Comparison of ENCODE assay signal across 16 cellular contexts in genomic region chr2:235010117-235010729, GRCh38.
"Had no signal": no experiment of that assay in that cellular context is flagged by ENCODE, and none has a peak within 500 bp of the region (broad histone marks: within the 10 kb centered on the region; RNA-seq: fewer than 3 reads in every experiment).

No MANE protein-coding gene starts in this region.

- H3K36me3 Mint-ChIP-seq: stimulated activated effector memory CD8-positive, alpha-beta T cell treated with anti-CD3 and anti-CD28 coated beads, Interleukin-12 subunit alpha, Interleukin-12 subunit beta, amount 100 ng/mL, for 72 hours had no signal

- H3K4me1 Mint-ChIP-seq: activated B cell treated with CpG ODN at 0.5 μM for 24 hours; stimulated activated effector memory CD8-positive, alpha-beta T cell treated with anti-CD3 and anti-CD28 coated beads, Interleukin-12 subunit alpha, Interleukin-12 subunit beta, amount 100 ng/mL, for 72 hours had no signal

- H3K4me3 Mint-ChIP-seq: activated B cell treated with CpG ODN at 0.5 μM for 24 hours; activated CD8-positive, alpha-beta T cell treated with anti-CD3 and anti-CD28 coated beads for 36 hours; activated T-cell treated with anti-CD3 and anti-CD28 coated beads, Interleukin-2, amount 50 U/mL, for 4 hours; endodermal cell; stimulated activated effector memory CD8-positive, alpha-beta T cell treated with anti-CD3 and anti-CD28 coated beads, Interleukin-12 subunit alpha, Interleukin-12 subunit beta, amount 100 ng/mL, for 72 hours had no signal

- H3K9me3 Mint-ChIP-seq: activated CD8-positive, alpha-beta T cell treated with anti-CD3 and anti-CD28 coated beads for 36 hours; stimulated activated effector memory CD8-positive, alpha-beta T cell treated with anti-CD3 and anti-CD28 coated beads, Interleukin-12 subunit alpha, Interleukin-12 subunit beta, amount 100 ng/mL, for 72 hours had no signal

- FAIRE-seq: astrocyte, TTC549 had no signal

- H3K4me3 ChIP-seq: dorsolateral prefrontal cortex, ovary, thyroid gland, vagina had no signal

- H3K27me3 Mint-ChIP-seq: activated B cell treated with CpG ODN at 0.5 μM for 24 hours; activated CD8-positive, alpha-beta T cell treated with anti-CD3 and anti-CD28 coated beads for 36 hours had no signal

- H3K27me3 ChIP-seq: dorsolateral prefrontal cortex, ovary, thyroid gland, vagina had no signal

- H3K27ac Mint-ChIP-seq: activated B cell treated with CpG ODN at 0.5 μM for 24 hours; activated CD8-positive, alpha-beta T cell treated with anti-CD3 and anti-CD28 coated beads for 36 hours; stimulated activated effector memory CD8-positive, alpha-beta T cell treated with anti-CD3 and anti-CD28 coated beads, Interleukin-12 subunit alpha, Interleukin-12 subunit beta, amount 100 ng/mL, for 72 hours had no signal

- H3K27ac ChIP-seq: ovary had no signal

- H3K9me3 ChIP-seq: ovary, thyroid gland, vagina had no signal

- H3K36me3 ChIP-seq: ovary, thyroid gland, vagina had no signal

- DNase-seq: activated B cell treated with CpG ODN at 0.5 μM for 24 hours; activated CD4-positive, alpha-beta T cell treated with anti-CD3 and anti-CD28 coated beads for 48 hours; activated CD8-positive, alpha-beta T cell treated with anti-CD3 and anti-CD28 coated beads for 36 hours; activated effector memory CD4-positive, alpha-beta T cell treated with Interleukin-2 at 50 U/mL for 16 hours; activated naive CD4-positive, alpha-beta T cell treated with anti-CD3 and anti-CD28 coated beads, Interleukin-2, amount 50 U/mL, for 16 hours; activated T-cell treated with anti-CD3 and anti-CD28 coated beads, Interleukin-2, amount 50 U/mL, for 4 hours; dorsolateral prefrontal cortex; endodermal cell; erythroblast; ovary; T-helper 2 cell; thyroid gland had no signal

- ATAC-seq: activated CD8-positive, alpha-beta T cell treated with anti-CD3 and anti-CD28 coated beads for 36 hours; activated T-cell treated with anti-CD3 and anti-CD28 coated beads, Interleukin-2, amount 50 U/mL, for 4 hours; stimulated activated effector memory CD8-positive, alpha-beta T cell treated with anti-CD3 and anti-CD28 coated beads, Interleukin-12 subunit alpha, Interleukin-12 subunit beta, amount 100 ng/mL, for 72 hours had no signal
